Comparison of ENCODE assay signal across 23 cellular contexts in genomic region chr10:129924375-129925085, GRCh38. TPM values are rescaled to one million over a fixed set of nuclear protein-coding genes. Genes with fewer than 3 reads are reported as not detected.
A peak's percentile ranks its signal among the peaks of the same experiment; 100 is the strongest.
DNase-seq lines count a peak whose midpoint lies in the region; ATAC-seq and TF ChIP-seq lines count a peak whose summit lies in the region.
"Had no signal": no experiment of that assay in that cellular context is flagged by ENCODE, and none has a peak within 500 bp of the region (broad histone marks: within the 10 kb centered on the region; RNA-seq: fewer than 3 reads in every experiment).

No MANE protein-coding gene starts in this region.

- H3K4me3 Mint-ChIP-seq in glutamatergic neuron (ENCODE audit: unreplicated experiment) = no peak overlapping the region
- H3K4me3 Mint-ChIP-seq in activated CD8-positive, alpha-beta T cell treated with anti-CD3 and anti-CD28 coated beads for 36 hours = no peak overlapping the region
- H3K4me3 Mint-ChIP-seq: CD14-positive monocyte; CD4-positive, alpha-beta memory T cell; GM23338; H9 had no signal

- no peak for TF ChIP-seq CTCF in right atrium auricular region (IDR thresholded peaks at IDR 0.05)
- TF ChIP-seq CTCF in glutamatergic neuron (IDR thresholded peaks at IDR 0.05; ENCODE audit: partially characterized antibody, unreplicated experiment) = no peak
- TF ChIP-seq CTCF in psoas muscle (IDR thresholded peaks at IDR 0.05) = no peak
- no peak for TF ChIP-seq CTCF in activated CD8-positive, alpha-beta T cell treated with anti-CD3 and anti-CD28 coated beads for 36 hours (IDR thresholded peaks at IDR 0.05)

- H3K4me1 ChIP-seq in right atrium auricular region (no peaks in the 10 kb centered on the region), psoas muscle (peaks cover 11% of the 10 kb centered on the region)
- H3K4me1 ChIP-seq: A549, BE2C had no signal

- POLR2A ChIA-PET in activated CD8-positive, alpha-beta T cell treated with anti-CD3 and anti-CD28 coated beads for 36 hours (lab: Charles Lee) = no interaction called here

- H3K27ac Mint-ChIP-seq in glutamatergic neuron (ENCODE audit: unreplicated experiment) = no peak overlapping the region
- no peak overlapping the region for H3K27ac Mint-ChIP-seq in activated CD8-positive, alpha-beta T cell treated with anti-CD3 and anti-CD28 coated beads for 36 hours
- H3K27ac Mint-ChIP-seq: CD14-positive monocyte; CD4-positive, alpha-beta memory T cell; GM23338; H9 had no signal

- no peaks in the 10 kb centered on the region for H3K27me3 ChIP-seq in right atrium auricular region
- H3K27me3 ChIP-seq in psoas muscle (ENCODE audit: insufficient read depth in 3 of 3, low read length in 2 of 3) = no peaks in the 10 kb centered on the region
- H3K27me3 ChIP-seq: BE2C; BLaER1 treated with 17β-estradiol and CSF1 and Interleukin-3, amounts not matched to agents 10 nM and 100 nM had no signal

- intact Hi-C loops in left cardiac atrium (cut with DNase I) (no loop called here), psoas muscle (cut with DNase I) (no loop called here)
- intact Hi-C loops in activated CD8-positive, alpha-beta T cell treated with anti-CD3 and anti-CD28 coated beads for 36 hours (cut with micrococcal nuclease) = no loop called here

- H3K9me3 Mint-ChIP-seq in glutamatergic neuron (ENCODE audit: unreplicated experiment) = peaks cover 54% of the 10 kb centered on the region
- no peaks in the 10 kb centered on the region for H3K9me3 Mint-ChIP-seq in activated CD8-positive, alpha-beta T cell treated with anti-CD3 and anti-CD28 coated beads for 36 hours
- H3K9me3 Mint-ChIP-seq: GM23338, H9 had no signal

- H3K36me3 ChIP-seq in right atrium auricular region (no peaks in the 10 kb centered on the region), psoas muscle (ENCODE audit: insufficient read depth in 1 of 2, low read depth in 1 of 2) (no peaks in the 10 kb centered on the region)
- H3K36me3 ChIP-seq: BLaER1 treated with 17β-estradiol and CSF1 and Interleukin-3, amounts not matched to agents 10 nM and 100 nM had no signal

- peaks cover 7% of the 10 kb centered on the region for H3K36me3 Mint-ChIP-seq in glutamatergic neuron (ENCODE audit: unreplicated experiment)
- H3K36me3 Mint-ChIP-seq in activated CD8-positive, alpha-beta T cell treated with anti-CD3 and anti-CD28 coated beads for 36 hours (ENCODE audit: low read depth) = no peaks in the 10 kb centered on the region
- H3K36me3 Mint-ChIP-seq: CD14-positive monocyte; CD4-positive, alpha-beta memory T cell had no signal

- DNase-seq in left cardiac atrium = peak; percentile 7
- DNase-seq in right atrium auricular region (ENCODE audit: low spot score) = no peak
- peak; percentile 13 for DNase-seq in glutamatergic neuron
- DNase-seq in psoas muscle = peak in 1 of 2 donors; percentile 26
- DNase-seq in CD1c-positive myeloid dendritic cell (ENCODE audit: extremely low spot score) = no peak
- DNase-seq in activated CD8-positive, alpha-beta T cell treated with anti-CD3 and anti-CD28 coated beads for 36 hours = no peak
- no peak for DNase-seq in pons (ENCODE audit: low spot score)
- DNase-seq: 8988T; ACHN; AML-193; BE2C; Calu3; CD4-positive, alpha-beta memory T cell; COR-L47; DMS53; DMS79 treated with DMSO at 0.1 percent for 48 hours; GF-D8; H9 had no signal

- H3K4me3 ChIP-seq in right atrium auricular region (no peak overlapping the region), psoas muscle (no peak overlapping the region)
- H3K4me3 ChIP-seq: A549; BLaER1 treated with 17β-estradiol and CSF1 and Interleukin-3, amounts not matched to agents 10 nM and 100 nM; GM23338 had no signal

- 76 to 83% (median 83%) methylated on average over 16 of the region's 16 CpGs for WGBS in psoas muscle, 3 donors

- H3K27me3 Mint-ChIP-seq in glutamatergic neuron (ENCODE audit: unreplicated experiment) = peaks cover 38% of the 10 kb centered on the region
- H3K27me3 Mint-ChIP-seq in activated CD8-positive, alpha-beta T cell treated with anti-CD3 and anti-CD28 coated beads for 36 hours = no peaks in the 10 kb centered on the region

- ATAC-seq in left cardiac atrium (no peak), psoas muscle (peak in 3 of 4 donors; percentile 68 to 78 (median 72))
- no peak for ATAC-seq in activated CD8-positive, alpha-beta T cell treated with anti-CD3 and anti-CD28 coated beads for 36 hours
- ATAC-seq: A549, GM23338, HCT116 had no signal

- H3K9me3 ChIP-seq in right atrium auricular region (no peaks in the 10 kb centered on the region), psoas muscle (no peaks in the 10 kb centered on the region)
- H3K9me3 ChIP-seq: A549; BE2C; BLaER1 treated with 17β-estradiol and CSF1 and Interleukin-3, amounts not matched to agents 10 nM and 100 nM had no signal

- H3K27ac ChIP-seq in right atrium auricular region (no peak overlapping the region), psoas muscle (no peak overlapping the region)
- H3K27ac ChIP-seq: A549; BLaER1 treated with 17β-estradiol and CSF1 and Interleukin-3, amounts not matched to agents 10 nM and 100 nM had no signal

- CTCF ChIA-PET in activated CD8-positive, alpha-beta T cell treated with anti-CD3 and anti-CD28 coated beads for 36 hours (lab: Charles Lee) = no interaction called here

- peaks cover 50% of the 10 kb centered on the region for H3K4me1 Mint-ChIP-seq in glutamatergic neuron (ENCODE audit: low read depth, unreplicated experiment)
- no peaks in the 10 kb centered on the region for H3K4me1 Mint-ChIP-seq in activated CD8-positive, alpha-beta T cell treated with anti-CD3 and anti-CD28 coated beads for 36 hours (ENCODE audit: low read depth)
- H3K4me1 Mint-ChIP-seq: CD14-positive monocyte; CD4-positive, alpha-beta memory T cell had no signal

RNA-seq across cellular contexts. Expression of gene EBF3, which starts 39.5 kb away (rescaled TPM):
- 10 to 100 TPM in 1 of 2 donors, 1 to 10 TPM in 1; 6.0 to 10.1 TPM for total RNA-seq in left cardiac atrium
- 1 to 10 TPM; 5.8 to 6.9 TPM for total RNA-seq in right atrium auricular region
- total RNA-seq in glutamatergic neuron (ENCODE audit: unreplicated experiment) = 544 TPM
- total RNA-seq in psoas muscle = 1 to 10 TPM; 4.5 to 8.5 (median 5.9) TPM
- polyA plus RNA-seq in psoas muscle = 10 to 100 TPM in 1 of 3 donors, 1 to 10 TPM in 2; 3.2 to 10.1 (median 3.4) TPM
- total RNA-seq in activated CD8-positive, alpha-beta T cell treated with anti-CD3 and anti-CD28 coated beads for 36 hours = not detected
- total RNA-seq: Calu3; CD4-positive, alpha-beta memory T cell had no signal
- polyA plus RNA-seq: CD14-positive monocyte; CD4-positive, alpha-beta memory T cell had no signal

Comparison
In these comparisons a context has a peak if more than half of its experiments do, and no peak if none do; other contexts are left out.
1. DNase-seq: peak in left cardiac atrium (single experiment) and glutamatergic neuron (single experiment); none in right atrium auricular region (single experiment), CD1c-positive myeloid dendritic cell (single experiment), activated CD8-positive, alpha-beta T cell treated with anti-CD3 and anti-CD28 coated beads for 36 hours (single experiment) and pons (single experiment).
2. ATAC-seq: peak in psoas muscle (3 of 4); none in left cardiac atrium (0 of 2) and activated CD8-positive, alpha-beta T cell treated with anti-CD3 and anti-CD28 coated beads for 36 hours (single experiment).
3. RNA of gene EBF3, which starts 39.5 kb away (total RNA-seq): 544 TPM in glutamatergic neuron (single experiment); 6.0 to 10.1 TPM in left cardiac atrium, 5.8 to 6.9 TPM in right atrium auricular region, 4.5 to 8.5 TPM in psoas muscle and not detected in activated CD8-positive, alpha-beta T cell treated with anti-CD3 and anti-CD28 coated beads for 36 hours; every median in the first group is over 10 times any median in the second.